Comparison of ENCODE assay signal across 15 cellular contexts in genomic region chr9:125495137-125496119, GRCh38.
A peak's percentile ranks its signal among the peaks of the same experiment; 100 is the strongest.
DNase-seq lines count a peak whose midpoint lies in the region; ATAC-seq and TF ChIP-seq lines count a peak whose summit lies in the region.
"Had no signal": no experiment of that assay in that cellular context is flagged by ENCODE, and none has a peak within 500 bp of the region (broad histone marks: within the 10 kb centered on the region; RNA-seq: fewer than 3 reads in every experiment).

No MANE protein-coding gene starts in this region.

- H3K4me1 ChIP-seq in Panc1 (ENCODE audit: control insufficient read depth, insufficient read depth, low read length) = no peaks in the 10 kb centered on the region

- H3K4me3 Mint-ChIP-seq in HFFc6 (no peak overlapping the region), nephron progenitor cell (no peak overlapping the region)
- H3K4me3 Mint-ChIP-seq in T-helper 2 cell treated with Interferon-gamma antibody and Interleukin-4, amounts not matched to agents 5 μg/mL and 100 μg/mL, for 36 hours = no peak overlapping the region
- H3K4me3 Mint-ChIP-seq: CD8-positive, alpha-beta memory T cell had no signal

- H3K4me1 Mint-ChIP-seq in HFFc6 (ENCODE audit: low read depth) (peaks cover 33% of the 10 kb centered on the region), nephron progenitor cell (peaks cover 23% of the 10 kb centered on the region)
- no peaks in the 10 kb centered on the region for H3K4me1 Mint-ChIP-seq in T-helper 2 cell treated with Interferon-gamma antibody and Interleukin-4, amounts not matched to agents 5 μg/mL and 100 μg/mL, for 36 hours (ENCODE audit: low read depth)
- H3K4me1 Mint-ChIP-seq: CD8-positive, alpha-beta memory T cell had no signal

- H3K27me3 ChIP-seq in Panc1 (ENCODE audit: control insufficient read depth, insufficient read depth, low read length) = no peaks in the 10 kb centered on the region

- POLR2A ChIA-PET in Panc1 (lab: Charles Lee) = no interaction called here

- in situ Hi-C loops in Panc1 (cut with HindIII; ENCODE audit: low pct_unique_long_range_greater_than_20kb, low sequenced_read_pairs) = no loop called here

- peak overlapping the region; percentile 75 for H3K27ac Mint-ChIP-seq in HFFc6
- H3K27ac Mint-ChIP-seq in nephron progenitor cell = peak overlapping the region; percentile 74
- H3K27ac Mint-ChIP-seq in T-helper 2 cell treated with Interferon-gamma antibody and Interleukin-4, amounts not matched to agents 5 μg/mL and 100 μg/mL, for 36 hours = no peak overlapping the region

- no TSS peak for BruUV-seq in Panc1 (replicated peaks; lab: Mats Ljungman, UMichigan)

- no peaks in the 10 kb centered on the region for H3K9me3 Mint-ChIP-seq in HFFc6
- no peaks in the 10 kb centered on the region for H3K9me3 Mint-ChIP-seq in nephron progenitor cell
- no peaks in the 10 kb centered on the region for H3K9me3 Mint-ChIP-seq in T-helper 2 cell treated with Interferon-gamma antibody and Interleukin-4, amounts not matched to agents 5 μg/mL and 100 μg/mL, for 36 hours
- H3K9me3 Mint-ChIP-seq: CD8-positive, alpha-beta memory T cell had no signal

- TF ChIP-seq CTCF in HFFc6 (IDR thresholded peaks at IDR 0.05) = no peak
- TF ChIP-seq CTCF in Panc1 (IDR thresholded peaks at IDR 0.05) = no peak
- no peak for TF ChIP-seq CTCF in nephron progenitor cell (IDR thresholded peaks at IDR 0.05)

- H3K27me3 Mint-ChIP-seq in HFFc6 (ENCODE audit: insufficient read depth) = no peaks in the 10 kb centered on the region; the same call in 1 of the 2 replicates
- peaks cover 5% of the 10 kb centered on the region for H3K27me3 Mint-ChIP-seq in nephron progenitor cell (ENCODE audit: low read depth, poor library complexity)
- no peaks in the 10 kb centered on the region for H3K27me3 Mint-ChIP-seq in T-helper 2 cell treated with Interferon-gamma antibody and Interleukin-4, amounts not matched to agents 5 μg/mL and 100 μg/mL, for 36 hours (ENCODE audit: low read depth)
- H3K27me3 Mint-ChIP-seq: CD8-positive, alpha-beta memory T cell had no signal

- ATAC-seq in GM18498 (IDR thresholded peaks at IDR 0.05; ENCODE audit: unreplicated experiment) = peak; percentile 74
- ATAC-seq in Panc1 = 0 out of 2 replicates have a peak, but pooled peaks have one; percentile 21
- ATAC-seq in GM21360 (IDR thresholded peaks at IDR 0.05; ENCODE audit: unreplicated experiment) = no peak

- no peak overlapping the region for H3K27ac ChIP-seq in Panc1 (ENCODE audit: low read length)

- H3K4me3 ChIP-seq in Panc1 (ENCODE audit: low read depth in 2 of 2, low read length in 2 of 2) = no peak overlapping the region

- H3K36me3 Mint-ChIP-seq in HFFc6 (ENCODE audit: low read depth) (peaks cover 13% of the 10 kb centered on the region), nephron progenitor cell (ENCODE audit: low read depth) (peaks cover 2% of the 10 kb centered on the region)
- no peaks in the 10 kb centered on the region for H3K36me3 Mint-ChIP-seq in T-helper 2 cell treated with Interferon-gamma antibody and Interleukin-4, amounts not matched to agents 5 μg/mL and 100 μg/mL, for 36 hours (ENCODE audit: low read depth)

- no peaks in the 10 kb centered on the region for H3K36me3 ChIP-seq in Panc1 (ENCODE audit: control insufficient read depth, insufficient read depth, low read length)

- intact Hi-C loops in Panc1 (cut with micrococcal nuclease; ENCODE audit: unreplicated experiment) = no loop called here

- H3K9me3 ChIP-seq in Panc1 (ENCODE audit: control insufficient read depth, insufficient read depth, low read depth, low read length) = no peaks in the 10 kb centered on the region

- CTCF ChIA-PET in Panc1 (lab: Charles Lee) = no interaction called here

- DNase-seq in HFFc6 = peak; percentile 10
- DNase-seq in Panc1 (ENCODE audit: low read depth, low spot score) = peak; percentile 10
- DNase-seq in nephron progenitor cell = no peak
- DNase-seq in COR-L47 (lab: John Stamatoyannopoulos, UW) = no peak
- DNase-seq in T-helper 2 cell treated with Interferon-gamma antibody and Interleukin-4, amounts not matched to agents 5 μg/mL and 100 μg/mL, for 36 hours (ENCODE audit: low spot score) = no peak
- DNase-seq in D341Med (ENCODE audit: low spot score) = no peak
- DNase-seq: CD8-positive, alpha-beta memory T cell; cerebellar nuclear complex; H7; NCI-H1694 treated with DMSO at 0.1 percent for 48 hours; nucleus accumbens; OCI-M1; stimulated activated CD4-positive, alpha-beta T cell treated with anti-CD3 and anti-CD28 coated beads, Interleukin-2, amount 100 ng/mL, for 24 hours had no signal

Comparison
In these comparisons a context has a peak if more than half of its experiments do, and no peak if none do; other contexts are left out.
1. DNase-seq: peak in HFFc6 (single experiment) and Panc1 (single experiment); none in nephron progenitor cell (single experiment), COR-L47 (single experiment), T-helper 2 cell treated with Interferon-gamma antibody and Interleukin-4, amounts not matched to agents 5 μg/mL and 100 μg/mL, for 36 hours (single experiment) and D341Med (single experiment).